12 cellular contexts compared by ENCODE assay signal in genomic region chr4:77045490-77045889, GRCh38. TPM values are rescaled to one million over a fixed set of nuclear protein-coding genes. Genes with fewer than 3 reads are reported as not detected.
DNase-seq lines count a peak whose midpoint lies in the region; ATAC-seq and TF ChIP-seq lines count a peak whose summit lies in the region.
"Had no signal": no experiment of that assay in that cellular context is flagged by ENCODE, and none has a peak within 500 bp of the region (broad histone marks: within the 10 kb centered on the region; RNA-seq: fewer than 3 reads in every experiment).

No MANE protein-coding gene starts in this region.

- H3K36me3 Mint-ChIP-seq in CD4-positive, alpha-beta memory T cell, result peaks cover 17 to 42% of the 10 kb centered on the region in 2 donors
- peaks cover 48% of the 10 kb centered on the region for H3K36me3 Mint-ChIP-seq in nephron progenitor cell (ENCODE audit: low read depth)

- H3K36me3 ChIP-seq in CD4-positive, alpha-beta memory T cell (ENCODE audit: insufficient read depth, low read length), result peaks cover 16% of the 10 kb centered on the region

- no peak overlapping the region for H3K4me3 ChIP-seq in CD4-positive, alpha-beta memory T cell (ENCODE audit: low read length in 2 of 2)
- H3K4me3 ChIP-seq in LNCaP clone FGC (ENCODE audit: low read depth, low read length) (no peak overlapping the region), choroid plexus epithelial cell (ENCODE audit: low read depth, low read length) (no peak overlapping the region)

- H3K4me1 Mint-ChIP-seq in CD4-positive, alpha-beta memory T cell, result peaks cover 3 to 10% (median 8%) of the 10 kb centered on the region in 4 donors
- H3K4me1 Mint-ChIP-seq in nephron progenitor cell, result peaks cover 57% of the 10 kb centered on the region

- no peaks in the 10 kb centered on the region for H3K9me3 ChIP-seq in CD4-positive, alpha-beta memory T cell (ENCODE audit: control insufficient read depth in 1 of 2, low read length in 2 of 2)

- H3K27ac ChIP-seq in CD4-positive, alpha-beta memory T cell (ENCODE audit: low read depth, low read length), result no peak overlapping the region

- peak overlapping the region in 4 of 7 donors; percentile 1 to 85 (median 74) for H3K27ac Mint-ChIP-seq in CD4-positive, alpha-beta memory T cell
- peak overlapping the region; percentile 49 for H3K27ac Mint-ChIP-seq in nephron progenitor cell

- intact Hi-C loops in CD4-positive, alpha-beta memory T cell (cut with micrococcal nuclease), result loop anchor here (2.0 to 10.0 kb wide), 3 partner anchors 148 to 535 kb away; partner anchors contain the start of gene SOWAHB

- TF ChIP-seq CTCF in LNCaP clone FGC (IDR thresholded peaks at IDR 0.05; ENCODE audit: control insufficient read depth, extremely low read depth, insufficient read depth) (peak; percentile 42; the same call in 1 of the 2 replicates), choroid plexus epithelial cell (conservative IDR thresholded peaks at IDR 0.05; ENCODE audit: low read depth, low read length) (peak; percentile 44), nephron progenitor cell (IDR thresholded peaks at IDR 0.05) (peak; percentile 22)

- DNase-seq in CD4-positive, alpha-beta memory T cell, result no peak
- no peak for DNase-seq in LNCaP clone FGC (ENCODE audit: low read depth)
- peak; percentile 59 for DNase-seq in choroid plexus epithelial cell (ENCODE audit: low read depth)
- no peak for DNase-seq in nephron progenitor cell
- no peak for DNase-seq in germinal center (ENCODE audit: low spot score)
- no peak for DNase-seq in NCI-H2081 treated with DMSO at 0.1 percent for 48 hours (lab: John Stamatoyannopoulos, UW)
- DNase-seq: activated CD8-positive, alpha-beta memory T cell treated with anti-CD3 and anti-CD28 coated beads for 24 hours; amygdala; NCI-H510A had no signal

- POLR2A ChIA-PET in CD4-positive, alpha-beta memory T cell (lab: Charles Lee; ENCODE audit: partially characterized antibody), result interaction anchor here (1.4 to 2.2 kb wide), 3 partner anchors 51 to 158 kb away, joined by 4 to 8 read pairs (median 5); partner anchors contain the start of gene SEPTIN11

- no peak overlapping the region for H3K4me3 Mint-ChIP-seq in CD4-positive, alpha-beta memory T cell
- no peak overlapping the region for H3K4me3 Mint-ChIP-seq in nephron progenitor cell
- H3K4me3 Mint-ChIP-seq: memory B cell had no signal

- ATAC-seq in HG02840 (IDR thresholded peaks at IDR 0.05; ENCODE audit: low FRiP score, unreplicated experiment) (no peak), GM21825 (IDR thresholded peaks at IDR 0.05; ENCODE audit: unreplicated experiment) (no peak)

- peaks cover 9% of the 10 kb centered on the region for H3K4me1 ChIP-seq in CD4-positive, alpha-beta memory T cell (ENCODE audit: insufficient read depth, low read length)

- H3K27me3 ChIP-seq in CD4-positive, alpha-beta memory T cell (ENCODE audit: insufficient read depth, low read length), result no peaks in the 10 kb centered on the region

- CTCF ChIA-PET in CD4-positive, alpha-beta memory T cell (lab: Charles Lee; ENCODE audit: partially characterized antibody), result interaction anchor here (0.6 to 5.7 kb wide), 44 partner anchors 8 to 290 kb away, joined by 3 to 75 read pairs (median 4); no protein-coding TSS in a partner anchor

- H3K9me3 Mint-ChIP-seq in CD4-positive, alpha-beta memory T cell, result no peaks in the 10 kb centered on the region
- no peaks in the 10 kb centered on the region for H3K9me3 Mint-ChIP-seq in nephron progenitor cell
- H3K9me3 Mint-ChIP-seq: memory B cell had no signal

- H3K27me3 Mint-ChIP-seq in CD4-positive, alpha-beta memory T cell, result no peaks in the 10 kb centered on the region
- no peaks in the 10 kb centered on the region for H3K27me3 Mint-ChIP-seq in nephron progenitor cell (ENCODE audit: low read depth, poor library complexity)
- H3K27me3 Mint-ChIP-seq: memory B cell had no signal

RNA-seq across cellular contexts. Expression of gene CCNI, which starts 30.3 kb away (rescaled TPM):
- total RNA-seq in CD4-positive, alpha-beta memory T cell, result 100 to 1,000 TPM; 353 to 360 TPM
- polyA plus RNA-seq in CD4-positive, alpha-beta memory T cell, result 100 to 1,000 TPM; 226 to 370 TPM
